ENCODE assay signal across 18 cellular contexts in the genomic region with DNA sequence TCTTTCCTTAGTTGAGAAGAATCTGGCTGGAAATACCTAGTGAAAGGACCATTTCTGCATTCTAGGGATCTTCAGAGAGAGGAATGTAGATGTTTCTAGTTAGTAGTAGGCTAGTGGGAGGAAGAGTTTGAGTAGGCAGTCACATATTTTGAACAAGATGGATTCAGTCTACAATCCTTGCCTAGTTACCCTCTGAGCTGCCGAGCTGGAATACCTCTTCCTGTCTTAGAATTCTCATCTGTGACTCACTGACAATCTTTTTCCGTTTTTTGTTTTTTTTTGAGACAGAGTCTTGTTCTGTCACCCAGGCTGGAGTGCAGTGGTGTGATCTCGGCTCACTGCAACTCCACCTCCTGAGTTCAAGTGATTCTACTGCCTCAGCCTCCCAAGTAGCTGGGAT. TPM values are rescaled to one million over a fixed set of nuclear protein-coding genes. Genes with fewer than 3 reads are reported as not detected.
"Had no signal": no experiment of that assay in that cellular context is flagged by ENCODE, and none has a peak within 500 bp of the region (broad histone marks: within the 10 kb centered on the region; RNA-seq: fewer than 3 reads in every experiment).

No MANE protein-coding gene starts in this region.

- H3K9me3 ChIP-seq: psoas muscle had no signal

- H3K36me3 Mint-ChIP-seq: activated CD4-positive, alpha-beta memory T cell treated with anti-CD3 and anti-CD28 coated beads for 36 hours; naive B cell; type B pancreatic cell had no signal

- H3K27ac ChIP-seq: epithelial cell of prostate, psoas muscle, VCaP had no signal

- DNase-seq: activated CD4-positive, alpha-beta memory T cell treated with anti-CD3 and anti-CD28 coated beads for 36 hours; activated naive CD4-positive, alpha-beta T cell; central memory CD4-positive, alpha-beta T cell; cortex of kidney; effector memory CD4-positive, alpha-beta T cell; hypothalamus; naive B cell; nucleus accumbens; psoas muscle; stimulated activated CD4-positive, alpha-beta T cell treated with anti-CD3 and anti-CD28 coated beads, Interleukin-12 subunit alpha, Interleukin-12 subunit beta, amount 100 ng/mL, for 4 hours; stimulated activated naive CD4-positive, alpha-beta T cell treated with Interleukin-2 at 50 U/mL for 16 hours; T-helper 9 cell had no signal

- H3K4me1 Mint-ChIP-seq: naive B cell had no signal

- H3K4me3 ChIP-seq: lung, psoas muscle had no signal

- ATAC-seq: psoas muscle, sciatic nerve had no signal

- H3K4me1 ChIP-seq: psoas muscle had no signal

- H3K27ac Mint-ChIP-seq: activated CD4-positive, alpha-beta memory T cell treated with anti-CD3 and anti-CD28 coated beads for 36 hours; activated T-helper 1 cell treated with anti-CD3 and anti-CD28 coated beads, Interleukin-12 subunit alpha, Interleukin-12 subunit beta, Interleukin-2, Interleukin-4 antibody, amounts not matched to agents 30 ng/mL and 10 ng/mL and 1 ng/mL, durations not matched to agents 14 hours and 24 hours and 36 hours; type B pancreatic cell had no signal

- H3K4me3 Mint-ChIP-seq: activated CD4-positive, alpha-beta memory T cell treated with anti-CD3 and anti-CD28 coated beads for 36 hours; activated T-helper 1 cell treated with anti-CD3 and anti-CD28 coated beads, Interleukin-12 subunit alpha, Interleukin-12 subunit beta, Interleukin-2, Interleukin-4 antibody, amounts not matched to agents 30 ng/mL and 10 ng/mL and 1 ng/mL, durations not matched to agents 14 hours and 24 hours and 36 hours; naive B cell; type B pancreatic cell had no signal

- H3K9me3 Mint-ChIP-seq: activated CD4-positive, alpha-beta memory T cell treated with anti-CD3 and anti-CD28 coated beads for 36 hours; activated T-helper 1 cell treated with anti-CD3 and anti-CD28 coated beads, Interleukin-12 subunit alpha, Interleukin-12 subunit beta, Interleukin-2, Interleukin-4 antibody, amounts not matched to agents 30 ng/mL and 10 ng/mL and 1 ng/mL, durations not matched to agents 14 hours and 24 hours and 36 hours had no signal

RNA-seq across cellular contexts. Expression of gene PLPP4, which starts 30.7 kb away (rescaled TPM):
- total RNA-seq: activated CD4-positive, alpha-beta memory T cell treated with anti-CD3 and anti-CD28 coated beads for 36 hours; activated T-helper 1 cell treated with anti-CD3 and anti-CD28 coated beads, Interleukin-12 subunit alpha, Interleukin-12 subunit beta, Interleukin-2, Interleukin-4 antibody, amounts not matched to agents 30 ng/mL and 10 ng/mL and 1 ng/mL, durations not matched to agents 14 hours and 24 hours and 36 hours; psoas muscle had no signal
- polyA plus RNA-seq: psoas muscle had no signal
